In the genomic region with DNA sequence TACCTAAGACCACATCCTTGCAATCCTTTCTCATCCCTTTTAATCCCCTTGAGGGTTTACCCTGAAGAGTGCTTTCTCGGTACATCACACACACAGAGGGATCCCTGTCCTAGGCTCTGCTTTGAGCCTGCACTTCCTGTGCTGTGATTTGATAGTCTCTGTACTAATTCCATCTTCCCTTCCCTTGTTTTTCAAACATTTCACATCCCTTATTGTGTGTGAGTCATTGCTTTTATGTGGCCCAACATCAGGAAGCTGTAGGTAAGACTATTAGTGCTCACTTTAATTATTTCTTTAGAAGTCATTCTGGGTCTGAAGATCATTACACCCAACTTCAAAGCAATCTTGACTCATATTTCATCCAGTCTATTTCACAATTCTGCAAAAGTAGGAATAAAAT, we compare ENCODE assay signal across 18 cellular contexts. TPM values are rescaled to one million over a fixed set of nuclear protein-coding genes. Genes with fewer than 3 reads are reported as not detected.
DNase-seq lines count a peak whose midpoint lies in the region; TF ChIP-seq lines count a peak whose summit lies in the region.
"Had no signal": no experiment of that assay in that cellular context is flagged by ENCODE, and none has a peak within 500 bp of the region (broad histone marks: within the 10 kb centered on the region; RNA-seq: fewer than 3 reads in every experiment).

No MANE protein-coding gene starts in this region.

- H3F3A ChIP-seq in smooth muscle cell (ENCODE audit: low read depth) = no peaks in the 10 kb centered on the region

- no peak overlapping the region for H3K27ac Mint-ChIP-seq in MCF 10A (ENCODE audit: low read depth, unreplicated experiment)
- peak overlapping the region in 1 of 7 donors; percentile 10 for H3K27ac Mint-ChIP-seq in CD4-positive, alpha-beta memory T cell
- H3K27ac Mint-ChIP-seq: activated CD4-positive, alpha-beta T cell treated with anti-CD3 and anti-CD28 coated beads, Interleukin-2, amount 10 ng/mL, durations not matched to agents 24 days and 14 days; activated naive CD4-positive, alpha-beta T cell treated with anti-CD3 and anti-CD28 coated beads, Interleukin-2, amount 10 ng/mL, durations not matched to agents 7 days and 5 days; GM23338; T-cell had no signal

- H3K4me3 ChIP-seq in breast epithelium = no peak overlapping the region
- no peak overlapping the region for H3K4me3 ChIP-seq in smooth muscle cell
- H3K4me3 ChIP-seq in CD4-positive, alpha-beta memory T cell (ENCODE audit: low read length in 2 of 2) = no peak overlapping the region
- H3K4me3 ChIP-seq: esophagus squamous epithelium, GM23338, upper lobe of left lung had no signal

- CTCF ChIA-PET in MCF 10A (lab: Yijun Ruan, JAX) = interaction anchor here (0.5 to 17.0 kb wide), 111 partner anchors 8 to 1566 kb away, joined by 3 to 826 read pairs (median 5); partner anchors contain the start of genes ANKEF1, MKKS and SLX4IP
- CTCF ChIA-PET in CD4-positive, alpha-beta memory T cell (lab: Charles Lee; ENCODE audit: partially characterized antibody) = interaction anchor here (0.5 to 9.5 kb wide), 37 partner anchors 8 to 1769 kb away, joined by 3 to 180 read pairs (median 4); partner anchors contain the start of genes ANKEF1, MKKS and SLX4IP

- no peaks in the 10 kb centered on the region for H4K20me1 ChIP-seq in smooth muscle cell (ENCODE audit: low read depth)

- 10% methylated on average over 1 of the region's 1 CpG for WGBS in smooth muscle cell (ENCODE audit: low lambda C conversion rate)

- no peak overlapping the region for H3K4me3 Mint-ChIP-seq in MCF 10A (ENCODE audit: unreplicated experiment)
- no peak overlapping the region for H3K4me3 Mint-ChIP-seq in CD4-positive, alpha-beta memory T cell
- H3K4me3 Mint-ChIP-seq: activated CD4-positive, alpha-beta T cell treated with anti-CD3 and anti-CD28 coated beads, Interleukin-2, amount 10 ng/mL, durations not matched to agents 24 days and 14 days; activated naive CD4-positive, alpha-beta T cell treated with anti-CD3 and anti-CD28 coated beads, Interleukin-2, amount 10 ng/mL, durations not matched to agents 7 days and 5 days; GM23338; naive B cell; T-cell had no signal

- H3K27me3 ChIP-seq in breast epithelium (no peaks in the 10 kb centered on the region), smooth muscle cell (ENCODE audit: low read depth) (peaks cover 5% of the 10 kb centered on the region)
- H3K27me3 ChIP-seq in CD4-positive, alpha-beta memory T cell (ENCODE audit: insufficient read depth, low read length) = no peaks in the 10 kb centered on the region
- H3K27me3 ChIP-seq: ascending aorta, upper lobe of left lung had no signal

- DNase-seq in MCF 10A (ENCODE audit: unreplicated experiment) (peak; percentile 29), breast epithelium (ENCODE audit: low spot score in 2 of 2) (no peak), SW480 (ENCODE audit: low spot score) (peak; percentile 99), epithelial cell of prostate (ENCODE audit: low read depth, low spot score) (peak; percentile 29), smooth muscle cell (lab: John Stamatoyannopoulos, UW; ENCODE audit: unreplicated experiment) (no peak), SW 1271 (lab: John Stamatoyannopoulos, UW) (no peak), HuH-7 (ENCODE audit: low spot score) (no peak)
- no peak for DNase-seq in CD4-positive, alpha-beta memory T cell
- DNase-seq: esophagus squamous epithelium; glutamatergic neuron; stimulated activated CD4-positive, alpha-beta T cell treated with anti-CD3 and anti-CD28 coated beads, Interleukin-12 subunit alpha, Interleukin-12 subunit beta, amount 100 ng/mL, for 4 hours had no signal

- no peaks in the 10 kb centered on the region for H3K36me3 Mint-ChIP-seq in MCF 10A (ENCODE audit: insufficient read depth, unreplicated experiment)
- no peaks in the 10 kb centered on the region for H3K36me3 Mint-ChIP-seq in CD4-positive, alpha-beta memory T cell
- H3K36me3 Mint-ChIP-seq: activated naive CD4-positive, alpha-beta T cell treated with anti-CD3 and anti-CD28 coated beads, Interleukin-2, amount 10 ng/mL, durations not matched to agents 7 days and 5 days; naive B cell; T-cell had no signal

- H3K9me3 ChIP-seq in breast epithelium (no peaks in the 10 kb centered on the region), smooth muscle cell (replicated peaks; ENCODE audit: low read depth) (no peaks in the 10 kb centered on the region)
- no peaks in the 10 kb centered on the region for H3K9me3 ChIP-seq in CD4-positive, alpha-beta memory T cell (ENCODE audit: control insufficient read depth in 1 of 2, low read length in 2 of 2)
- H3K9me3 ChIP-seq: ascending aorta, esophagus squamous epithelium, upper lobe of left lung had no signal

- H3K4me2 ChIP-seq in smooth muscle cell = peak overlapping the region; percentile 74
- H3K4me2 ChIP-seq: GM23338 had no signal

- no TSS peak for BruUV-seq in MCF 10A (replicated peaks; lab: Mats Ljungman, UMichigan)

- H3K27me3 Mint-ChIP-seq in MCF 10A (ENCODE audit: insufficient read depth, unreplicated experiment) = no peaks in the 10 kb centered on the region
- H3K27me3 Mint-ChIP-seq in CD4-positive, alpha-beta memory T cell = peaks cover 2 to 5% of the 10 kb centered on the region in 2 donors
- H3K27me3 Mint-ChIP-seq: activated naive CD4-positive, alpha-beta T cell treated with anti-CD3 and anti-CD28 coated beads, Interleukin-2, amount 10 ng/mL, durations not matched to agents 7 days and 5 days had no signal

- no peak overlapping the region for H2AFZ ChIP-seq in smooth muscle cell (ENCODE audit: low read depth)
- H2AFZ ChIP-seq: GM23338 had no signal

- POLR2A ChIA-PET in MCF 10A (lab: Yijun Ruan, JAX) = interaction anchor here (0.9 to 3.8 kb wide), 8 partner anchors 11 to 457 kb away, joined by 4 to 64 read pairs (median 10); partner anchors contain the start of genes MKKS and SLX4IP
- POLR2A ChIA-PET in CD4-positive, alpha-beta memory T cell (lab: Charles Lee; ENCODE audit: partially characterized antibody) = interaction anchor here (0.5 to 1.5 kb wide), 2 partner anchors 121 to 449 kb away, joined by 3 to 4 read pairs; no protein-coding TSS in a partner anchor

- H3K9ac ChIP-seq in smooth muscle cell (ENCODE audit: low read depth) = no peak overlapping the region

- H3K9me3 Mint-ChIP-seq in MCF 10A (ENCODE audit: unreplicated experiment) = no peaks in the 10 kb centered on the region
- H3K9me3 Mint-ChIP-seq in CD4-positive, alpha-beta memory T cell = no peaks in the 10 kb centered on the region
- H3K9me3 Mint-ChIP-seq: activated CD4-positive, alpha-beta T cell treated with anti-CD3 and anti-CD28 coated beads, Interleukin-2, amount 10 ng/mL, durations not matched to agents 24 days and 14 days; activated naive CD4-positive, alpha-beta T cell treated with anti-CD3 and anti-CD28 coated beads, Interleukin-2, amount 10 ng/mL, durations not matched to agents 7 days and 5 days; GM23338; naive B cell; T-cell had no signal

- peaks cover 10% of the 10 kb centered on the region for H3K4me1 Mint-ChIP-seq in MCF 10A (ENCODE audit: insufficient read depth, unreplicated experiment)
- H3K4me1 Mint-ChIP-seq in CD4-positive, alpha-beta memory T cell = peaks cover 0 to 1% (median under 1%) of the 10 kb centered on the region in 4 donors
- H3K4me1 Mint-ChIP-seq: activated naive CD4-positive, alpha-beta T cell treated with anti-CD3 and anti-CD28 coated beads, Interleukin-2, amount 10 ng/mL, durations not matched to agents 7 days and 5 days; naive B cell had no signal

- no peaks in the 10 kb centered on the region for H3K79me2 ChIP-seq in smooth muscle cell (ENCODE audit: low read depth)

- H3K36me3 ChIP-seq in breast epithelium (no peaks in the 10 kb centered on the region), smooth muscle cell (ENCODE audit: low read depth) (no peaks in the 10 kb centered on the region)
- H3K36me3 ChIP-seq in CD4-positive, alpha-beta memory T cell (ENCODE audit: insufficient read depth, low read length) = no peaks in the 10 kb centered on the region
- H3K36me3 ChIP-seq: ascending aorta, esophagus squamous epithelium, upper lobe of left lung had no signal

- H3K4me1 ChIP-seq in breast epithelium (no peaks in the 10 kb centered on the region), smooth muscle cell (ENCODE audit: low read depth) (no peaks in the 10 kb centered on the region)
- no peaks in the 10 kb centered on the region for H3K4me1 ChIP-seq in CD4-positive, alpha-beta memory T cell (ENCODE audit: insufficient read depth, low read length)
- H3K4me1 ChIP-seq: ascending aorta, esophagus squamous epithelium, upper lobe of left lung had no signal

- no peak for TF ChIP-seq POLR2A in breast epithelium (IDR thresholded peaks at IDR 0.05)

- TF ChIP-seq CTCF in MCF 10A (IDR thresholded peaks at IDR 0.05; ENCODE audit: unreplicated experiment) = no peak
- TF ChIP-seq CTCF in breast epithelium (IDR thresholded peaks at IDR 0.05) = no peak
- no peak for TF ChIP-seq CTCF in smooth muscle cell (IDR thresholded peaks at IDR 0.05; ENCODE audit: borderline replicate concordance, insufficient read depth, poor library complexity, severe bottlenecking)

- intact Hi-C loops in MCF 10A (cut with micrococcal nuclease) = loop anchor here (1.0 to 10.0 kb wide), 10 partner anchors 60 to 1567 kb away; partner anchors contain the start of genes MKKS and SLX4IP
- intact Hi-C loops in breast epithelium (cut with DNase I; ENCODE audit: low total_unique reads) = no loop called here
- intact Hi-C loops in CD4-positive, alpha-beta memory T cell (cut with micrococcal nuclease) = loop anchor here (1.0 to 2.0 kb wide), 4 partner anchors 113 to 559 kb away; no protein-coding TSS in a partner anchor

- H3K27ac ChIP-seq in breast epithelium = no peak overlapping the region
- H3K27ac ChIP-seq in epithelial cell of prostate = peak overlapping the region; percentile 13
- H3K27ac ChIP-seq in smooth muscle cell (ENCODE audit: low read depth) = peak overlapping the region; percentile 51
- no peak overlapping the region for H3K27ac ChIP-seq in CD4-positive, alpha-beta memory T cell (ENCODE audit: low read depth, low read length)
- H3K27ac ChIP-seq: esophagus squamous epithelium, upper lobe of left lung had no signal

RNA-seq across cellular contexts. Expression of gene ANKEF1, which starts 57.2 kb away (rescaled TPM):
- 5.6 and 7.2 TPM in 2 replicates for total RNA-seq in MCF 10A (2022)
- total RNA-seq in breast epithelium = 10 to 100 TPM in 1 of 3 donors, 1 to 10 TPM in 2; 3.6 to 13.1 (median 7.3) TPM
- total RNA-seq in smooth muscle cell = 1.2 and 1.8 TPM in 2 replicates
- polyA plus RNA-seq in smooth muscle cell = 0.09 and 1.8 TPM in 2 replicates
- 1 to 10 TPM; 5.0 to 5.1 TPM for total RNA-seq in CD4-positive, alpha-beta memory T cell
- 1 to 10 TPM; 5.2 to 7.8 TPM for polyA plus RNA-seq in CD4-positive, alpha-beta memory T cell

Comparison
In these comparisons a context has a peak if more than half of its experiments do, and no peak if none do; other contexts are left out.
1. DNase-seq: peak in MCF 10A (single experiment), SW480 (single experiment) and epithelial cell of prostate (single experiment); none in breast epithelium (0 of 2), smooth muscle cell (single experiment), SW 1271 (0 of 2), CD4-positive, alpha-beta memory T cell (0 of 5) and HuH-7 (single experiment).
2. H3K27ac ChIP-seq: peak in epithelial cell of prostate (single experiment) and smooth muscle cell (single experiment); none in breast epithelium (0 of 2) and CD4-positive, alpha-beta memory T cell (single experiment).